ENCODE assay signal across 27 cellular contexts in the genomic region with DNA sequence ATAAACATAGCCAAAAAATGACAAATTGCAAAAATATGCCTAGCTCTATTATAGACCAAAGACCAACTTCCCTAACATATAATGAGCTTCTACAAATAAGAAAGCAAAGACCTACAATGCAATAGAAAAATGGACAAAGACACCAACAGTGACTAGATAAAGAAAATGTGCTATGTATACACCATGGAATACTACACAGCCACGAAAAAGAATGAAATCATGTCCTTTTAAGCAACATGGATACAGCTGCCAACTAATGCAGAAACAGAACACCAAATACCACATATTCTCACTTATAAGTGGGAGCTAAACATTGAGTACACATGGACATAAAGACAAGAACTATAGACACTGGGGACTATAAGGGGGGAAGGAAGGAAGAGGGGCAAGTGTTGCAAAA.
"Had no signal": no experiment of that assay in that cellular context is flagged by ENCODE, and none has a peak within 500 bp of the region (broad histone marks: within the 10 kb centered on the region; RNA-seq: fewer than 3 reads in every experiment).

No MANE protein-coding gene starts in this region.

- H3K36me3 ChIP-seq: cardiac muscle cell, SJCRH30, WERI-Rb-1 had no signal

- H3K4me3 ChIP-seq: cardiac muscle cell, SJCRH30, SK-N-MC had no signal

- DNase-seq: activated CD4-positive, alpha-beta memory T cell treated with anti-CD3 and anti-CD28 coated beads, Interleukin-2, amount 10 ng/mL, durations not matched to agents 7 days and 5 days; activated CD4-positive, alpha-beta T cell treated with anti-CD3 and anti-CD28 coated beads for 1 hour; activated CD4-positive, alpha-beta T cell treated with anti-CD3 and anti-CD28 coated beads for 48 hours; activated CD4-positive, CD25-positive, alpha-beta regulatory T cell; activated effector memory CD4-positive, alpha-beta T cell treated with Interleukin-2 at 50 U/mL for 16 hours; activated naive CD4-positive, alpha-beta T cell; activated naive CD4-positive, alpha-beta T cell treated with anti-CD3 and anti-CD28 coated beads, Interleukin-2, amount 50 U/mL, for 16 hours; activated naive CD8-positive, alpha-beta T cell treated with anti-CD3 and anti-CD28 coated beads for 36 hours; activated T-cell treated with anti-CD3 and anti-CD28 coated beads, Interleukin-2, amount 50 U/mL, for 24 hours; aorta; Karpas-422; KBM-7; NCI-H1105; NCI-H1417 treated with DMSO at 0.1 percent for 48 hours; NCI-H187 treated with DMSO at 0.1 percent for 48 hours; NCI-H2081; NCI-H226; NCI-H446 treated with DMSO at 0.1 percent for 48 hours; NCI-H524; NCI-H69; SHP77; T1000; WERI-Rb-1 had no signal

- H3K4me3 Mint-ChIP-seq: activated CD4-positive, alpha-beta memory T cell treated with anti-CD3 and anti-CD28 coated beads, Interleukin-2, amount 10 ng/mL, durations not matched to agents 7 days and 5 days; activated naive CD8-positive, alpha-beta T cell treated with anti-CD3 and anti-CD28 coated beads for 36 hours; activated T-cell treated with anti-CD3 and anti-CD28 coated beads, Interleukin-2, amount 50 U/mL, for 24 hours had no signal

- H3K36me3 Mint-ChIP-seq: activated naive CD8-positive, alpha-beta T cell treated with anti-CD3 and anti-CD28 coated beads for 36 hours had no signal

- H3K27ac Mint-ChIP-seq: activated CD4-positive, alpha-beta memory T cell treated with anti-CD3 and anti-CD28 coated beads, Interleukin-2, amount 10 ng/mL, durations not matched to agents 7 days and 5 days; activated naive CD8-positive, alpha-beta T cell treated with anti-CD3 and anti-CD28 coated beads for 36 hours; activated T-cell treated with anti-CD3 and anti-CD28 coated beads, Interleukin-2, amount 50 U/mL, for 24 hours had no signal

- H3K27me3 ChIP-seq: cardiac muscle cell, SJCRH30 had no signal

- H3K27me3 Mint-ChIP-seq: activated T-cell treated with anti-CD3 and anti-CD28 coated beads, Interleukin-2, amount 50 U/mL, for 24 hours had no signal

- ATAC-seq: Panc1 had no signal

- H3K9me3 ChIP-seq: SJCRH30 had no signal

- H3K9me3 Mint-ChIP-seq: activated naive CD8-positive, alpha-beta T cell treated with anti-CD3 and anti-CD28 coated beads for 36 hours; activated T-cell treated with anti-CD3 and anti-CD28 coated beads, Interleukin-2, amount 50 U/mL, for 24 hours had no signal

- H3K27ac ChIP-seq: cardiac muscle cell, SJCRH30, SK-N-MC, WERI-Rb-1 had no signal
